10 cellular contexts compared by ENCODE assay signal in the genomic region with DNA sequence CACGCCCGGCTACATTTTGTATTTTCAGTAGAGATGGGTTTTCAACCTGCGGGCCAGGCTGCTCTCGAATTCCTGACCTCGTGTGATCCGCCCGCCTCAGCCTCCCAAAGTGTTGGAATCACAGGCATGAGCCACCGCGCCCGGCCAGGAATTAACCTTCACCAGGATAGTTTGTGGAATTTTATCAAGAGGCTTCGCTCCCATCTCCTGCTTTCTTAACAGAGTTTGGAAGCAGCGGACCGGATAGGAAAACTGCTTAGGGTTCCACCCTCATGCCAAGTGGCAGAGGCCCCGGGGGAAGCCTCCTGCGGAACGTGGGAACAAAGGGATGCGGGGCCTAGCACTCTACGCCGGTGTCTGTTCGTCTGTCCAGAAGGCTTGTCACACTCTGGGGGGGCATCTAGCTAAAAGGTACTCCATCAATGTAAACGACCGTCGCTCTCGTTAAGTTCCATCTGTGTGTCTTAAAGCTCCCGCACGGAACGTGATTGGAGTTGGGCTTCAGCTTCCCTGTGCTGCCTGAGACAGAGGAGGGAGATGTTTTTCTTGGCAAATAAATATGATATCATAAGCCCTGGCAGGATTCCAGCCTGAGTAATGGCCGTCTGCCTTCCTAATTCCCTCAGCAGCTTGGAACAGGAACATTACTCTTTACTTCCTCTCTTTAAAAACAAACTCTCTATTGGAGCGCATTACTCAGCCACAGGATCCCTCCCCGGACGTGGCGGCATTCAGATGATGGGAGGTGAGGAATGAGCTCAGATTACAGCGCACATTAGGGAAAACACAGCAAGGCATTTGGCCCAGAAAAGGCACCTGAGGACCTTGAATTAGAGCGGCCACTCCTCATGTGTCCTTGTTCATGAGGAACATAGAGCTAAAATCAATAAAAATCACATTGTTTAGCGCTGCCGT.
DNase-seq lines count a peak whose midpoint lies in the region; FAIRE-seq and TF ChIP-seq lines count a peak whose summit lies in the region.
"Had no signal": no experiment of that assay in that cellular context is flagged by ENCODE, and none has a peak within 500 bp of the region (broad histone marks: within the 10 kb centered on the region; RNA-seq: fewer than 3 reads in every experiment).

No MANE protein-coding gene starts in this region.

- H3K9ac ChIP-seq in endothelial cell of umbilical vein (replicated peaks; ENCODE audit: extremely low read depth, insufficient read depth, low read length) (peak overlapping the region; percentile 75), neural progenitor cell (no peak overlapping the region)

- H3K36me3 ChIP-seq in endothelial cell of umbilical vein (ENCODE audit: control insufficient read depth in 2 of 2, extremely low read depth in 1 of 2, insufficient read depth in 2 of 2, low read length in 2 of 2) (no peaks in the 10 kb centered on the region), neural progenitor cell (no peaks in the 10 kb centered on the region)
- H3K36me3 ChIP-seq: Peyer's patch had no signal

- peak overlapping the region; percentile 69 for H3K4me2 ChIP-seq in endothelial cell of umbilical vein (ENCODE audit: insufficient read depth, low read length)
- peak overlapping the region; percentile 61 for H3K4me2 ChIP-seq in neural progenitor cell

- H3K27ac ChIP-seq in endothelial cell of umbilical vein (ENCODE audit: insufficient read depth, low read depth, low read length), result peak overlapping the region; percentile 82
- H3K27ac ChIP-seq in neural progenitor cell, result no peak overlapping the region
- H3K27ac ChIP-seq: Peyer's patch had no signal

- H2AFZ ChIP-seq in endothelial cell of umbilical vein (ENCODE audit: low read depth, low read length) (peak overlapping the region; percentile 92), neural progenitor cell (replicated peaks) (peak overlapping the region; percentile 74)

- peaks cover 16% of the 10 kb centered on the region for H3F3A ChIP-seq in neural progenitor cell (ENCODE audit: low read depth)

- H3K27me3 ChIP-seq in endothelial cell of umbilical vein (ENCODE audit: control insufficient read depth in 2 of 2, insufficient read depth in 2 of 2, low read length in 2 of 2) (no peaks in the 10 kb centered on the region), neural progenitor cell (no peaks in the 10 kb centered on the region)
- H3K27me3 ChIP-seq: Peyer's patch had no signal

- no peaks in the 10 kb centered on the region for H3K9me1 ChIP-seq in endothelial cell of umbilical vein (replicated peaks; ENCODE audit: control insufficient read depth, extremely low read depth, insufficient read depth, low read length)

- H3K9me3 ChIP-seq in endothelial cell of umbilical vein (replicated peaks; ENCODE audit: control insufficient read depth, insufficient read depth, low read length), result no peaks in the 10 kb centered on the region
- H3K9me3 ChIP-seq in neural progenitor cell (ENCODE audit: low read depth), result no peaks in the 10 kb centered on the region
- H3K9me3 ChIP-seq: Peyer's patch had no signal

- POLR2A ChIA-PET in endothelial cell of umbilical vein (lab: Charles Lee), result no interaction called here

- H4K20me1 ChIP-seq in endothelial cell of umbilical vein (replicated peaks; ENCODE audit: control insufficient read depth, extremely low read depth, insufficient read depth, low read length), result no peaks in the 10 kb centered on the region
- H4K20me1 ChIP-seq in neural progenitor cell (ENCODE audit: low read depth), result no peaks in the 10 kb centered on the region

- H3K4me3 Mint-ChIP-seq in neural progenitor cell, result no peak overlapping the region
- H3K4me3 Mint-ChIP-seq: naive thymus-derived CD8-positive, alpha-beta T cell had no signal

- TF ChIP-seq CTCF in endothelial cell of umbilical vein (IDR thresholded peaks at IDR 0.05; ENCODE audit: extremely low read depth in 1 of 2, insufficient read depth in 1 of 2, low read depth in 1 of 2, low read length in 2 of 2) (no peak), neural progenitor cell (IDR thresholded peaks at IDR 0.05) (no peak)

- no peaks in the 10 kb centered on the region for H3K9me3 Mint-ChIP-seq in neural progenitor cell
- H3K9me3 Mint-ChIP-seq: naive thymus-derived CD8-positive, alpha-beta T cell had no signal

- dilution Hi-C loops in endothelial cell of umbilical vein (cut with MboI; ENCODE audit: extremely low pct_ligation_motif_present, low sequenced_read_pairs), result no loop called here

- H3K79me2 ChIP-seq in endothelial cell of umbilical vein (ENCODE audit: control insufficient read depth, insufficient read depth, low read length), result no peaks in the 10 kb centered on the region
- no peaks in the 10 kb centered on the region for H3K79me2 ChIP-seq in neural progenitor cell (ENCODE audit: low read depth)

- H3K4me1 ChIP-seq in endothelial cell of umbilical vein (ENCODE audit: control insufficient read depth, extremely low read depth, insufficient read depth, low read length), result peaks cover 11% of the 10 kb centered on the region
- H3K4me1 ChIP-seq in neural progenitor cell, result peaks cover 43% of the 10 kb centered on the region
- H3K4me1 ChIP-seq: Peyer's patch had no signal

- peaks cover 44% of the 10 kb centered on the region for H3K4me1 Mint-ChIP-seq in neural progenitor cell
- H3K4me1 Mint-ChIP-seq: naive thymus-derived CD8-positive, alpha-beta T cell had no signal

- intact Hi-C loops in endothelial cell of umbilical vein (cut with micrococcal nuclease), result loop anchor here (5.0 kb wide), 3 partner anchors 143 to 523 kb away; a partner anchor contains a TSS

- no peaks in the 10 kb centered on the region for H3K27me3 Mint-ChIP-seq in neural progenitor cell (ENCODE audit: insufficient read depth, low read depth)

- BruUV-seq in endothelial cell of umbilical vein (replicated peaks; lab: Mats Ljungman, UMichigan), result TSS peak; percentile 87

- no peak overlapping the region for H3K27ac Mint-ChIP-seq in neural progenitor cell
- H3K27ac Mint-ChIP-seq: naive thymus-derived CD8-positive, alpha-beta T cell had no signal

- DNase-seq in HK-2 (ENCODE audit: unreplicated experiment), result peak; percentile 1
- DNase-seq in NCI-H748 treated with DMSO at 0.1 percent for 48 hours (lab: John Stamatoyannopoulos, UW), result peak; percentile 85
- peak; percentile 99 for DNase-seq in endothelial cell of umbilical vein (ENCODE audit: low read depth, low spot score)
- DNase-seq in neural progenitor cell (ENCODE audit: low spot score), result peak; percentile 58
- no peak for DNase-seq in stimulated activated CD4-positive, alpha-beta T cell treated with anti-CD3 and anti-CD28 coated beads, Interleukin-4, amount 100 ng/mL, for 1 hour
- no peak for DNase-seq in epidermal melanocyte (ENCODE audit: insufficient read length, low spot score)
- no peak for DNase-seq in activated CD4-positive, alpha-beta T cell treated with anti-CD3 and anti-CD28 coated beads for 4 hours
- no peak for DNase-seq in OCI-M2 (lab: John Stamatoyannopoulos, UW; ENCODE audit: unreplicated experiment)

- no peak for TF ChIP-seq POLR2A in endothelial cell of umbilical vein (IDR thresholded peaks at IDR 0.05; ENCODE audit: low read depth, low read length)

- H3K36me3 Mint-ChIP-seq in neural progenitor cell, result no peaks in the 10 kb centered on the region
- H3K36me3 Mint-ChIP-seq: naive thymus-derived CD8-positive, alpha-beta T cell had no signal

- CTCF ChIA-PET in endothelial cell of umbilical vein (lab: Charles Lee), result interaction anchor here (0.6 to 1.5 kb wide), 11 partner anchors 9 to 405 kb away, joined by 3 to 17 read pairs (median 4); no protein-coding TSS in a partner anchor

- FAIRE-seq in endothelial cell of umbilical vein (lab: Jason Lieb, UNC), result peak; percentile 100

- H3K4me3 ChIP-seq in endothelial cell of umbilical vein (replicated peaks in 1 of 3; ENCODE audit: insufficient read depth in 1 of 3, low read depth in 1 of 3, low read length in 3 of 3) (peak overlapping the region in 1 of 3 experiments; percentile 28), neural progenitor cell (no peak overlapping the region)

TF ChIP-seq in endothelial cell of umbilical vein, 7 proteins besides CTCF, POLR2A, EP300 and RAD21:
- TF ChIP-seq FOS (IDR thresholded peaks at IDR 0.05; ENCODE audit: borderline replicate concordance, insufficient read depth, low read length) (peak; percentile 64), MYC (IDR thresholded peaks at IDR 0.05; ENCODE audit: low read depth, low read length) (no peak), GATA2 (IDR thresholded peaks at IDR 0.05; ENCODE audit: insufficient read depth, insufficient read length, low read depth, low read length) (no peak), EZH2 (IDR thresholded peaks at IDR 0.05; ENCODE audit: borderline replicate concordance, low read depth, low read length, severe bottlenecking) (no peak), POLR2AphosphoS5 (IDR thresholded peaks at IDR 0.05; ENCODE audit: insufficient read depth, low read depth, low read length) (peak; percentile 59), JUN (IDR thresholded peaks at IDR 0.05; ENCODE audit: borderline replicate concordance, insufficient read depth, insufficient read length, low read depth) (peak; percentile 72)
- TF ChIP-seq, protein P1, sequence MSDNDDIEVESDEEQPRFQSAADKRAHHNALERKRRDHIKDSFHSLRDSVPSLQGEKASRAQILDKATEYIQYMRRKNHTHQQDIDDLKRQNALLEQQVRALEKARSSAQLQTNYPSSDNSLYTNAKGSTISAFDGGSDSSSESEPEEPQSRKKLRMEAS (IDR thresholded peaks at IDR 0.05; ENCODE audit: insufficient read depth, insufficient read length), result no peak
TF ChIP-seq in endothelial cell of umbilical vein: peak in this region for 3.

Comparison
In these comparisons a context has a peak if more than half of its experiments do, and no peak if none do; other contexts are left out.
1. DNase-seq: peak in HK-2 (single experiment), NCI-H748 treated with DMSO at 0.1 percent for 48 hours (single experiment), endothelial cell of umbilical vein (single experiment) and neural progenitor cell (single experiment); none in stimulated activated CD4-positive, alpha-beta T cell treated with anti-CD3 and anti-CD28 coated beads, Interleukin-4, amount 100 ng/mL, for 1 hour (single experiment), epidermal melanocyte (single experiment), activated CD4-positive, alpha-beta T cell treated with anti-CD3 and anti-CD28 coated beads for 4 hours (0 of 2) and OCI-M2 (single experiment).